ENCODE assay signal across 15 cellular contexts in the genomic region with DNA sequence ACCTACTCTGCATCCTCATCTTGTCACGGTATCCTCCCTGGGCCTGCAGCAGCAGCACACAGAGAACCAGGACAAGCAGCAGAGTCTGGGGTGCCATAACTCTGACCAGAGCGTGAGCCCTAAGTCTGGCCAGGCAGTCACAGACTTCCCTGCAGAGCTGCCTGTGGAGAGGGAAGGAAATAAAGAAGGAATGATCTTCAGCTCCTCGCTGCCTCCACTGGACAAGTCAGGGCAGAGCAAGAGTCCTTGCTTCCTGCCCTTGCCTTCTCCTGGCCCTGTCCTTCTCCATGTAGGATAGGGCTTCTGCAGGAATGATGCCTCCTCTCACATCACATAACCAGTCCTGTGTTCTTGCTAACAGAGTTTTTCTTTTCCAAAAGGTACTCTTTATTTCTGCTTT. TPM values are rescaled to one million over a fixed set of nuclear protein-coding genes. Genes with fewer than 3 reads are reported as not detected.
DNase-seq lines count a peak whose midpoint lies in the region; ATAC-seq, FAIRE-seq and TF ChIP-seq lines count a peak whose summit lies in the region.
"Had no signal": no experiment of that assay in that cellular context is flagged by ENCODE, and none has a peak within 500 bp of the region (broad histone marks: within the 10 kb centered on the region; RNA-seq: fewer than 3 reads in every experiment).

No MANE protein-coding gene starts in this region.

- no peak overlapping the region for H3K23ac ChIP-seq in H9 (ENCODE audit: insufficient read length, low read depth, low read length)

- H2AK5ac ChIP-seq in H9 (ENCODE audit: insufficient read length, low read length) = no peak overlapping the region

- WGBS in H9 (ENCODE audit: extremely low coverage, insufficient read length, low lambda C conversion rate) = no CpG with 5 or more reads among the region's 3 CpGs
- WGBS in K562 (ENCODE audit: insufficient coverage, low coverage, missing lambda C conversion rate) = 0% methylated on average over 3 of the region's 3 CpGs

- intact Hi-C loops in K562 (cut with micrococcal nuclease) = no loop called here

- H3K9me3 ChIP-seq in H9 (ENCODE audit: control insufficient read depth, low read depth, low read length) (no peaks in the 10 kb centered on the region), K562 (replicated peaks; ENCODE audit: control insufficient read depth, insufficient read depth, low read depth, low read length) (no peaks in the 10 kb centered on the region), keratinocyte (ENCODE audit: control insufficient read depth, low read depth, low read length) (no peaks in the 10 kb centered on the region)
- H3K9me3 ChIP-seq: SJSA1, thoracic aorta had no signal

- H3K4me3 Mint-ChIP-seq in H9 = no peak overlapping the region; a peak in 1 of 5 replicates
- H3K4me3 Mint-ChIP-seq: CD8-positive, alpha-beta memory T cell; mesothelial cell of epicardium had no signal

- H3T11ph ChIP-seq in H9 (ENCODE audit: low read length) = no peak overlapping the region

- no peak overlapping the region for H3K14ac ChIP-seq in H9 (ENCODE audit: insufficient read depth, low read length)

- no peaks in the 10 kb centered on the region for H3K9me1 ChIP-seq in K562 (ENCODE audit: control insufficient read depth, insufficient read depth, low read length)
- no peaks in the 10 kb centered on the region for H3K9me1 ChIP-seq in keratinocyte (ENCODE audit: control insufficient read depth, extremely low read depth, insufficient read depth, low read length)

- no peak overlapping the region for H3K4ac ChIP-seq in H9 (ENCODE audit: low read depth, low read length)

- H3K4me3 ChIP-seq in K562 = no peak overlapping the region
- no peak overlapping the region for H3K4me3 ChIP-seq in keratinocyte (ENCODE audit: control insufficient read depth in 2 of 3, extremely low read depth in 1 of 3, insufficient read depth in 2 of 3, low read depth in 1 of 3, low read length in 3 of 3)
- H3K4me3 ChIP-seq: gastroesophageal sphincter, SJSA1, thoracic aorta had no signal

- H2BK5ac ChIP-seq in H9 (ENCODE audit: insufficient read length, low read length) = no peak overlapping the region

- in situ Hi-C loops in K562 (cut with MboI) = no loop called here

- H3K56ac ChIP-seq in H9 (ENCODE audit: insufficient read length, low read depth, low read length) = no peak overlapping the region

- H3K27ac ChIP-seq in H9 (ENCODE audit: insufficient read length, low read depth, low read length) = no peak overlapping the region
- H3K27ac ChIP-seq in K562 (ENCODE audit: extremely low read depth, low read depth, low read length) = no peak overlapping the region
- H3K27ac ChIP-seq in keratinocyte (ENCODE audit: control insufficient read depth, insufficient read depth, low read length) = no peak overlapping the region
- H3K27ac ChIP-seq: gastroesophageal sphincter, SJSA1, thoracic aorta had no signal

- no peak overlapping the region; a peak in 2 of 7 replicates for H3K27ac Mint-ChIP-seq in H9
- H3K27ac Mint-ChIP-seq: mesothelial cell of epicardium had no signal

- no peak for TF ChIP-seq EP300 in K562 (IDR thresholded peaks at IDR 0.05; ENCODE audit: low read length)

- TF ChIP-seq RAD21 in K562 (CRISPR knock-in tag; conservative IDR thresholded peaks at IDR 0.05 in 1 of 2, IDR thresholded peaks at IDR 0.05 in 1 of 2) = no peak

- H3K79me2 ChIP-seq in H9 (ENCODE audit: insufficient read depth, low read length) (no peaks in the 10 kb centered on the region), K562 (ENCODE audit: control insufficient read depth, insufficient read depth, low read length) (no peaks in the 10 kb centered on the region), keratinocyte (ENCODE audit: control insufficient read depth, insufficient read depth, low read length) (no peaks in the 10 kb centered on the region)

- H3K4me2 ChIP-seq in H9 (ENCODE audit: insufficient read depth, insufficient read length, low read length) (no peak overlapping the region), K562 (ENCODE audit: insufficient read depth, low read length) (no peak overlapping the region), keratinocyte (ENCODE audit: control insufficient read depth, extremely low read depth, insufficient read depth, low read depth, low read length) (no peak overlapping the region)

- ATAC-seq in K562 (peak; percentile 56; the same call in 2 of the 3 replicates), HG02571 (IDR thresholded peaks at IDR 0.05; ENCODE audit: unreplicated experiment) (no peak), HG02798 (IDR thresholded peaks at IDR 0.05; ENCODE audit: poor library complexity, unreplicated experiment) (no peak)
- ATAC-seq: gastroesophageal sphincter, right cardiac atrium had no signal

- H4K91ac ChIP-seq in H9 (ENCODE audit: insufficient read length, low read depth, low read length) = no peak overlapping the region

- H3K27me3 Mint-ChIP-seq in H9 (ENCODE audit: low read depth) = peaks cover 5% of the 10 kb centered on the region; the same call in 1 of the 2 replicates

- H3K4me1 ChIP-seq in H9 (ENCODE audit: insufficient read depth, low read length) = no peaks in the 10 kb centered on the region
- H3K4me1 ChIP-seq in K562 (replicated peaks in 1 of 2; ENCODE audit: control insufficient read depth in 2 of 2, insufficient read depth in 2 of 2, low read length in 2 of 2) = no peaks in the 10 kb centered on the region
- H3K4me1 ChIP-seq in keratinocyte (ENCODE audit: control insufficient read depth, extremely low read depth, insufficient read depth, low read length) = no peaks in the 10 kb centered on the region
- H3K4me1 ChIP-seq: gastroesophageal sphincter, SJSA1 had no signal

- H3K36me3 ChIP-seq in K562 (ENCODE audit: control insufficient read depth, insufficient read depth, low read length) (no peaks in the 10 kb centered on the region), keratinocyte (ENCODE audit: control insufficient read depth in 2 of 2, extremely low read depth in 1 of 2, insufficient read depth in 2 of 2, low read length in 2 of 2) (no peaks in the 10 kb centered on the region)
- H3K36me3 ChIP-seq: gastroesophageal sphincter, SJSA1, thoracic aorta had no signal

- H3K4me1 Mint-ChIP-seq in H9 = peaks cover 4% of the 10 kb centered on the region in 2 experiments; a peak in 3 of 4 replicates
- H3K4me1 Mint-ChIP-seq: CD8-positive, alpha-beta memory T cell; mesothelial cell of epicardium had no signal

- H4K5ac ChIP-seq in H9 (ENCODE audit: insufficient read length, low read depth, low read length) = no peak overlapping the region

- TF ChIP-seq CTCF in H9 (conservative IDR thresholded peaks at IDR 0.05) (peak; percentile 59), K562 (IDR thresholded peaks at IDR 0.05 in 2 of 3, conservative IDR thresholded peaks at IDR 0.05 in 1 of 3; ENCODE audit: insufficient read depth in 2 of 3, low read depth in 1 of 3, low read length in 3 of 3) (peak in 1 of 3 experiments; percentile 12; a peak in 1 of 6 replicates), keratinocyte (optimal IDR thresholded peaks at IDR 0.05 in 1 of 3, IDR thresholded peaks at IDR 0.05 in 1 of 3, conservative IDR thresholded peaks at IDR 0.05 in 1 of 3; ENCODE audit: extremely low read depth in 1 of 3, insufficient read depth in 2 of 3, low read length in 3 of 3) (peak; percentile 30 to 67 (median 47))

- no peak overlapping the region for H2AFZ ChIP-seq in H9 (ENCODE audit: low read length)
- no peak overlapping the region for H2AFZ ChIP-seq in K562 (ENCODE audit: low read depth, low read length)
- H2AFZ ChIP-seq in keratinocyte (ENCODE audit: control insufficient read depth, low read length) = no peak overlapping the region

- H3K36me3 Mint-ChIP-seq in H9 (ENCODE audit: insufficient read depth in 1 of 3, low read depth in 3 of 3) = peaks cover 0 to 3% (median 0%) of the 10 kb centered on the region in 3 experiments; a peak in 2 of 7 replicates
- H3K36me3 Mint-ChIP-seq: CD8-positive, alpha-beta memory T cell; mesothelial cell of epicardium had no signal

- H4K20me1 ChIP-seq in H9 (ENCODE audit: control insufficient read depth, insufficient read depth, insufficient read length) (no peaks in the 10 kb centered on the region), K562 (replicated peaks; ENCODE audit: control insufficient read depth, insufficient read depth, low read length) (no peaks in the 10 kb centered on the region), keratinocyte (ENCODE audit: control insufficient read depth, extremely low read depth, insufficient read depth, low read length) (no peaks in the 10 kb centered on the region)

- H3K27me3 ChIP-seq in H9 (ENCODE audit: insufficient read depth, low read length) (no peaks in the 10 kb centered on the region), K562 (ENCODE audit: control insufficient read depth in 2 of 2, insufficient read depth in 2 of 2, low read length in 2 of 2) (no peaks in the 10 kb centered on the region), keratinocyte (ENCODE audit: control insufficient read depth, extremely low read depth, insufficient read depth, low read length) (no peaks in the 10 kb centered on the region)
- H3K27me3 ChIP-seq: SJSA1 had no signal

- no peaks in the 10 kb centered on the region for H3K79me1 ChIP-seq in H9 (ENCODE audit: insufficient read depth, low read depth, low read length, poor library complexity, severe bottlenecking)

- DNase-seq in AG08395 (ENCODE audit: low spot score) (peak; percentile 10), H9 (peak; percentile 53), K562 (ENCODE audit: extremely low read depth in 1 of 4, low spot score in 3 of 4) (peak in 3 of 4 experiments; percentile 4 to 9 (median 7)), keratinocyte (ENCODE audit: low read depth, low spot score) (no peak)
- no peak for DNase-seq in activated CD4-positive, alpha-beta T cell treated with anti-CD3 and anti-CD28 coated beads, Interleukin-2, amount 50 U/mL, for 1 hour
- DNase-seq in activated naive CD4-positive, alpha-beta T cell treated with Interleukin-2 at 50 U/mL for 16 hours = no peak
- DNase-seq: CD8-positive, alpha-beta memory T cell; right cardiac atrium had no signal

- no peak for FAIRE-seq in K562 (lab: Jason Lieb, UNC)
- FAIRE-seq in keratinocyte (lab: Jason Lieb, UNC) = no peak
- FAIRE-seq: GM12892 had no signal

- no peaks in the 10 kb centered on the region for H3K23me2 ChIP-seq in H9 (ENCODE audit: insufficient read length, low read depth, low read length, poor library complexity, severe bottlenecking)

- POLR2A ChIA-PET in K562 (lab: Yijun Ruan, JAX) = interaction anchor here (0.5 kb wide), 1 partner anchor 608 kb away, joined by 3 read pairs; no protein-coding TSS in a partner anchor

- no peak overlapping the region for H4K8ac ChIP-seq in H9 (replicated peaks; ENCODE audit: insufficient read length, low read depth, low read length)

- H2BK120ac ChIP-seq in H9 (ENCODE audit: low read depth, low read length, poor library complexity, severe bottlenecking) = no peak overlapping the region

- peaks cover 6 to 12% of the 10 kb centered on the region in 2 experiments; a peak in 4 of 5 replicates for H3K9me3 Mint-ChIP-seq in H9

- H2BK20ac ChIP-seq in H9 (ENCODE audit: low read depth, low read length, poor library complexity, severe bottlenecking) = no peak overlapping the region

- CTCF ChIA-PET in K562 (lab: Yijun Ruan, JAX; ENCODE audit: low intra/inter-chr PET ratio) = interaction anchor here (0.6 kb wide), 1 partner anchor 228 kb away, joined by 5 read pairs; no protein-coding TSS in a partner anchor

- BruUV-seq in K562 (replicated peaks; lab: Mats Ljungman, UMichigan) = no TSS peak

- no peak for TF ChIP-seq POLR2A in K562 (conservative IDR thresholded peaks at IDR 0.05)

- no peak overlapping the region for H3K18ac ChIP-seq in H9 (ENCODE audit: insufficient read length, low read depth, low read length)

- dilution Hi-C loops in keratinocyte (cut with MboI; ENCODE audit: extremely low pct_ligation_motif_present, low sequenced_read_pairs) = no loop called here

- H3K9ac ChIP-seq in H9 (ENCODE audit: extremely low read depth, insufficient read length, low read length) (no peak overlapping the region), K562 (ENCODE audit: insufficient read depth in 1 of 2, low read depth in 2 of 2, low read length in 2 of 2) (no peak overlapping the region), keratinocyte (ENCODE audit: control insufficient read depth, extremely low read depth, insufficient read depth, low read length) (no peak overlapping the region)

- H2BK12ac ChIP-seq in H9 (ENCODE audit: insufficient read length, low read depth, low read length) = no peak overlapping the region

- no peak overlapping the region for H2BK15ac ChIP-seq in H9 (ENCODE audit: low read depth, low read length)

RNA-seq across cellular contexts. Expression of a gene that starts 15.9 kb away (rescaled TPM):
- total RNA-seq in H9 (2021) (not detected in 2 replicates), K562 (2014; rRNA removed) (not detected in 2 replicates), K562 (2014; rRNA removed; fragmentation: Illumina TruSeq; extraction: Trizol) (not detected in 2 replicates), K562 (2015; rRNA removed; fragmentation: Illumina TruSeq; extraction: Trizol) (not detected in 2 replicates), K562 (2021) (not detected in 2 replicates)
- total RNA-seq in K562 (2011; cell fraction: chromatin; rRNA removed; ENCODE audit: low replicate concordance) = not detected in 2 replicates
- total RNA-seq in K562 (2011; cell fraction: nucleolus; rRNA removed) = not detected in 2 replicates
- not detected in 2 replicates for total RNA-seq in K562 (2011; cell fraction: nucleoplasm; rRNA removed)
- polyA plus RNA-seq in K562 (2011; rRNA removed) (not detected in 2 replicates), K562 (2014; fragmentation: Illumina TruSeq; extraction: Trizol) (not detected in 2 replicates), K562 (2014; fragmentation: Nextera tagmentation; extraction: Ambion mirVana) (not detected), K562 (2014; rRNA removed) (not detected in 2 replicates), keratinocyte (not detected in 3 replicates)
- polyA plus RNA-seq in K562 (2011; cell fraction: cytosol; rRNA removed) = not detected in 2 replicates
- not detected in 2 replicates for polyA plus RNA-seq in K562 (2011; cell fraction: nucleus; rRNA removed)
- not detected in 2 replicates for polyA plus RNA-seq in K562 (2012)
- polyA minus RNA-seq in K562 (2011; rRNA and poly(A)+ RNA removed) = not detected in 2 replicates
- polyA minus RNA-seq in K562 (2011; cell fraction: cytosol; rRNA and poly(A)+ RNA removed) = not detected in 2 replicates
- not detected in 2 replicates for polyA minus RNA-seq in K562 (2011; cell fraction: nucleus; rRNA and poly(A)+ RNA removed)
- polyA plus RNA-seq in keratinocyte (2011; ENCODE audit: low read depth) = not detected
- not detected in 2 replicates for polyA plus RNA-seq in keratinocyte (2011; cell fraction: cytosol; rRNA removed)
- not detected in 2 replicates for polyA plus RNA-seq in keratinocyte (2011; cell fraction: nucleus; rRNA removed)
- not detected in 2 replicates for polyA plus RNA-seq in keratinocyte (2012; ENCODE audit: low replicate concordance)
- not detected in 3 replicates for polyA minus RNA-seq in keratinocyte
- not detected for polyA minus RNA-seq in keratinocyte (2011; cell fraction: cytosol; rRNA and poly(A)+ RNA removed)
- not detected in 2 replicates for polyA minus RNA-seq in keratinocyte (2011; cell fraction: nucleus; rRNA and poly(A)+ RNA removed)
- total RNA-seq: CD8-positive, alpha-beta memory T cell; gastroesophageal sphincter; mesothelial cell of epicardium; right cardiac atrium; SJSA1; thoracic aorta had no signal
- polyA plus RNA-seq: CD8-positive, alpha-beta memory T cell; right cardiac atrium had no signal

RNA-seq across cellular contexts. Expression of a gene that starts 15.9 kb away (rescaled TPM):
- total RNA-seq in H9 (2021) (not detected in 2 replicates), K562 (2014; rRNA removed) (not detected in 2 replicates), K562 (2014; rRNA removed; fragmentation: Illumina TruSeq; extraction: Trizol) (not detected in 2 replicates), K562 (2015; rRNA removed; fragmentation: Illumina TruSeq; extraction: Trizol) (not detected in 2 replicates), K562 (2021) (not detected in 2 replicates)
- total RNA-seq in K562 (2011; cell fraction: chromatin; rRNA removed; ENCODE audit: low replicate concordance) = not detected in 2 replicates
- total RNA-seq in K562 (2011; cell fraction: nucleolus; rRNA removed) = not detected in 2 replicates
- not detected in 2 replicates for total RNA-seq in K562 (2011; cell fraction: nucleoplasm; rRNA removed)
- polyA plus RNA-seq in K562 (2011; rRNA removed) (not detected in 2 replicates), K562 (2014; fragmentation: Illumina TruSeq; extraction: Trizol) (not detected in 2 replicates), K562 (2014; fragmentation: Nextera tagmentation; extraction: Ambion mirVana) (not detected), K562 (2014; rRNA removed) (not detected in 2 replicates), keratinocyte (not detected in 3 replicates)
- not detected in 2 replicates for polyA plus RNA-seq in K562 (2011; cell fraction: cytosol; rRNA removed)
- not detected in 2 replicates for polyA plus RNA-seq in K562 (2011; cell fraction: nucleus; rRNA removed)
- not detected in 2 replicates for polyA plus RNA-seq in K562 (2012)
- polyA minus RNA-seq in K562 (2011; rRNA and poly(A)+ RNA removed) = not detected in 2 replicates
- not detected in 2 replicates for polyA minus RNA-seq in K562 (2011; cell fraction: cytosol; rRNA and poly(A)+ RNA removed)
- not detected in 2 replicates for polyA minus RNA-seq in K562 (2011; cell fraction: nucleus; rRNA and poly(A)+ RNA removed)
- not detected for polyA plus RNA-seq in keratinocyte (2011; ENCODE audit: low read depth)
- polyA plus RNA-seq in keratinocyte (2011; cell fraction: cytosol; rRNA removed) = not detected in 2 replicates
- not detected in 2 replicates for polyA plus RNA-seq in keratinocyte (2011; cell fraction: nucleus; rRNA removed)
- not detected in 2 replicates for polyA plus RNA-seq in keratinocyte (2012; ENCODE audit: low replicate concordance)
- polyA minus RNA-seq in keratinocyte = not detected in 3 replicates
- not detected for polyA minus RNA-seq in keratinocyte (2011; cell fraction: cytosol; rRNA and poly(A)+ RNA removed)
- not detected in 2 replicates for polyA minus RNA-seq in keratinocyte (2011; cell fraction: nucleus; rRNA and poly(A)+ RNA removed)
- total RNA-seq: CD8-positive, alpha-beta memory T cell; gastroesophageal sphincter; mesothelial cell of epicardium; right cardiac atrium; SJSA1; thoracic aorta had no signal
- polyA plus RNA-seq: CD8-positive, alpha-beta memory T cell; right cardiac atrium had no signal

RNA-seq across cellular contexts. Expression of a gene that starts 18.9 kb away (rescaled TPM):
- total RNA-seq in H9 (2021) (not detected in 2 replicates), K562 (2014; rRNA removed) (not detected in 2 replicates), K562 (2014; rRNA removed; fragmentation: Illumina TruSeq; extraction: Trizol) (not detected in 2 replicates), K562 (2015; rRNA removed; fragmentation: Illumina TruSeq; extraction: Trizol) (not detected in 2 replicates), K562 (2021) (not detected in 2 replicates)
- not detected in 2 replicates for total RNA-seq in K562 (2011; cell fraction: chromatin; rRNA removed; ENCODE audit: low replicate concordance)
- not detected in 2 replicates for total RNA-seq in K562 (2011; cell fraction: nucleolus; rRNA removed)
- not detected in 2 replicates for total RNA-seq in K562 (2011; cell fraction: nucleoplasm; rRNA removed)
- polyA plus RNA-seq in K562 (2011; rRNA removed) (not detected in 2 replicates), K562 (2014; fragmentation: Illumina TruSeq; extraction: Trizol) (not detected in 2 replicates), K562 (2014; fragmentation: Nextera tagmentation; extraction: Ambion mirVana) (not detected), K562 (2014; rRNA removed) (not detected in 2 replicates), keratinocyte (0.10 TPM in 1 of 3 replicates, not detected in the others)
- polyA plus RNA-seq in K562 (2011; cell fraction: cytosol; rRNA removed) = not detected in 2 replicates
- polyA plus RNA-seq in K562 (2011; cell fraction: nucleus; rRNA removed) = not detected in 2 replicates
- polyA plus RNA-seq in K562 (2012) = not detected in 2 replicates
- not detected in 2 replicates for polyA minus RNA-seq in K562 (2011; rRNA and poly(A)+ RNA removed)
- not detected in 2 replicates for polyA minus RNA-seq in K562 (2011; cell fraction: cytosol; rRNA and poly(A)+ RNA removed)
- not detected in 2 replicates for polyA minus RNA-seq in K562 (2011; cell fraction: nucleus; rRNA and poly(A)+ RNA removed)
- not detected for polyA plus RNA-seq in keratinocyte (2011; ENCODE audit: low read depth)
- polyA plus RNA-seq in keratinocyte (2011; cell fraction: cytosol; rRNA removed) = not detected in 2 replicates
- polyA plus RNA-seq in keratinocyte (2011; cell fraction: nucleus; rRNA removed) = not detected in 2 replicates
- polyA plus RNA-seq in keratinocyte (2012; ENCODE audit: low replicate concordance) = not detected in 2 replicates
- not detected in 3 replicates for polyA minus RNA-seq in keratinocyte
- polyA minus RNA-seq in keratinocyte (2011; cell fraction: cytosol; rRNA and poly(A)+ RNA removed) = not detected
- not detected in 2 replicates for polyA minus RNA-seq in keratinocyte (2011; cell fraction: nucleus; rRNA and poly(A)+ RNA removed)
- total RNA-seq: CD8-positive, alpha-beta memory T cell; gastroesophageal sphincter; mesothelial cell of epicardium; right cardiac atrium; SJSA1; thoracic aorta had no signal
- polyA plus RNA-seq: CD8-positive, alpha-beta memory T cell; right cardiac atrium had no signal

RNA-seq across cellular contexts. Expression of a gene that starts 36.3 kb away (rescaled TPM):
- total RNA-seq in H9 (2021) = not detected in 2 replicates
- not detected in 2 replicates for total RNA-seq in K562 (2011; cell fraction: chromatin; rRNA removed; ENCODE audit: low replicate concordance)
- total RNA-seq in K562 (2011; cell fraction: nucleolus; rRNA removed) = not detected in 2 replicates
- not detected in 2 replicates for total RNA-seq in K562 (2011; cell fraction: nucleoplasm; rRNA removed)
- total RNA-seq in K562 (2014; rRNA removed) = not detected in 2 replicates
- not detected in 2 replicates for total RNA-seq in K562 (2014; rRNA removed; fragmentation: Illumina TruSeq; extraction: Trizol)
- total RNA-seq in K562 (2015; rRNA removed; fragmentation: Illumina TruSeq; extraction: Trizol) = not detected in 2 replicates
- total RNA-seq in K562 (2021) = not detected in 2 replicates
- not detected in 2 replicates for polyA plus RNA-seq in K562 (2011; rRNA removed)
- not detected in 2 replicates for polyA plus RNA-seq in K562 (2011; cell fraction: cytosol; rRNA removed)
- not detected in 2 replicates for polyA plus RNA-seq in K562 (2011; cell fraction: nucleus; rRNA removed)
- not detected in 2 replicates for polyA plus RNA-seq in K562 (2012)
- polyA plus RNA-seq in K562 (2014; fragmentation: Illumina TruSeq; extraction: Trizol) = not detected in 2 replicates
- not detected for polyA plus RNA-seq in K562 (2014; fragmentation: Nextera tagmentation; extraction: Ambion mirVana)
- polyA plus RNA-seq in K562 (2014; rRNA removed) = not detected in 2 replicates
- polyA minus RNA-seq in K562 (2011; rRNA and poly(A)+ RNA removed) = not detected in 2 replicates
- not detected in 2 replicates for polyA minus RNA-seq in K562 (2011; cell fraction: cytosol; rRNA and poly(A)+ RNA removed)
- polyA minus RNA-seq in K562 (2011; cell fraction: nucleus; rRNA and poly(A)+ RNA removed) = not detected in 2 replicates
- polyA plus RNA-seq in keratinocyte = not detected in 3 replicates
- polyA plus RNA-seq in keratinocyte (2011; ENCODE audit: low read depth) = not detected
- not detected in 2 replicates for polyA plus RNA-seq in keratinocyte (2011; cell fraction: cytosol; rRNA removed)
- polyA plus RNA-seq in keratinocyte (2011; cell fraction: nucleus; rRNA removed) = not detected in 2 replicates
- not detected in 2 replicates for polyA plus RNA-seq in keratinocyte (2012; ENCODE audit: low replicate concordance)
- not detected in 3 replicates for polyA minus RNA-seq in keratinocyte
- not detected for polyA minus RNA-seq in keratinocyte (2011; cell fraction: cytosol; rRNA and poly(A)+ RNA removed)
- polyA minus RNA-seq in keratinocyte (2011; cell fraction: nucleus; rRNA and poly(A)+ RNA removed) = not detected in 2 replicates
- total RNA-seq: CD8-positive, alpha-beta memory T cell; gastroesophageal sphincter; mesothelial cell of epicardium; right cardiac atrium; SJSA1; thoracic aorta had no signal
- polyA plus RNA-seq: CD8-positive, alpha-beta memory T cell; right cardiac atrium had no signal

RNA-seq across cellular contexts. Expression of a gene that starts 54.8 kb away (rescaled TPM):
- total RNA-seq in H9 (2021) (not detected in 2 replicates), K562 (2014; rRNA removed) (not detected in 2 replicates), K562 (2014; rRNA removed; fragmentation: Illumina TruSeq; extraction: Trizol) (not detected in 2 replicates), K562 (2015; rRNA removed; fragmentation: Illumina TruSeq; extraction: Trizol) (not detected in 2 replicates), K562 (2021) (not detected in 2 replicates)
- total RNA-seq in K562 (2011; cell fraction: chromatin; rRNA removed; ENCODE audit: low replicate concordance) = not detected in 2 replicates
- not detected in 2 replicates for total RNA-seq in K562 (2011; cell fraction: nucleolus; rRNA removed)
- not detected in 2 replicates for total RNA-seq in K562 (2011; cell fraction: nucleoplasm; rRNA removed)
- polyA plus RNA-seq in K562 (2011; rRNA removed) (not detected in 2 replicates), K562 (2014; fragmentation: Illumina TruSeq; extraction: Trizol) (not detected in 2 replicates), K562 (2014; fragmentation: Nextera tagmentation; extraction: Ambion mirVana) (not detected), K562 (2014; rRNA removed) (not detected in 2 replicates), keratinocyte (not detected in 3 replicates)
- not detected in 2 replicates for polyA plus RNA-seq in K562 (2011; cell fraction: cytosol; rRNA removed)
- not detected in 2 replicates for polyA plus RNA-seq in K562 (2011; cell fraction: nucleus; rRNA removed)
- not detected in 2 replicates for polyA plus RNA-seq in K562 (2012)
- not detected in 2 replicates for polyA minus RNA-seq in K562 (2011; rRNA and poly(A)+ RNA removed)
- polyA minus RNA-seq in K562 (2011; cell fraction: cytosol; rRNA and poly(A)+ RNA removed) = not detected in 2 replicates
- not detected in 2 replicates for polyA minus RNA-seq in K562 (2011; cell fraction: nucleus; rRNA and poly(A)+ RNA removed)
- polyA plus RNA-seq in keratinocyte (2011; ENCODE audit: low read depth) = not detected
- not detected in 2 replicates for polyA plus RNA-seq in keratinocyte (2011; cell fraction: cytosol; rRNA removed)
- not detected in 2 replicates for polyA plus RNA-seq in keratinocyte (2011; cell fraction: nucleus; rRNA removed)
- polyA plus RNA-seq in keratinocyte (2012; ENCODE audit: low replicate concordance) = not detected in 2 replicates
- not detected in 3 replicates for polyA minus RNA-seq in keratinocyte
- polyA minus RNA-seq in keratinocyte (2011; cell fraction: cytosol; rRNA and poly(A)+ RNA removed) = not detected
- not detected in 2 replicates for polyA minus RNA-seq in keratinocyte (2011; cell fraction: nucleus; rRNA and poly(A)+ RNA removed)
- total RNA-seq: CD8-positive, alpha-beta memory T cell; gastroesophageal sphincter; mesothelial cell of epicardium; right cardiac atrium; SJSA1; thoracic aorta had no signal
- polyA plus RNA-seq: CD8-positive, alpha-beta memory T cell; right cardiac atrium had no signal

Comparison
In these comparisons a context has a peak if more than half of its experiments do, and no peak if none do; other contexts are left out.
1. DNase-seq: peak in AG08395 (single experiment), H9 (single experiment) and K562 (3 of 4); none in keratinocyte (single experiment), activated CD4-positive, alpha-beta T cell treated with anti-CD3 and anti-CD28 coated beads, Interleukin-2, amount 50 U/mL, for 1 hour (single experiment) and activated naive CD4-positive, alpha-beta T cell treated with Interleukin-2 at 50 U/mL for 16 hours (single experiment).